ENCODE assay signal across 1 cellular context in genomic region chr9:91811024-91811909, GRCh38.
TF ChIP-seq lines count a peak whose summit lies in the region.

No MANE protein-coding gene starts in this region.

TF ChIP-seq in HEK293, 187 proteins besides CTCF, POLR2A, EP300 and RAD21 (continued from another document):
- TF ChIP-seq ZNF513 (tag by site-specific recombination; IDR thresholded peaks at IDR 0.05): no peak
